In genomic region chr3:129973853-129974252, GRCh38 we compare ENCODE assay signal across 1 cellular context.
TF ChIP-seq lines count a peak whose summit lies in the region.

No MANE protein-coding gene starts in this region.

TF ChIP-seq in H1, 55 proteins besides CTCF, POLR2A, EP300 and RAD21:
- TF ChIP-seq, protein P1, sequence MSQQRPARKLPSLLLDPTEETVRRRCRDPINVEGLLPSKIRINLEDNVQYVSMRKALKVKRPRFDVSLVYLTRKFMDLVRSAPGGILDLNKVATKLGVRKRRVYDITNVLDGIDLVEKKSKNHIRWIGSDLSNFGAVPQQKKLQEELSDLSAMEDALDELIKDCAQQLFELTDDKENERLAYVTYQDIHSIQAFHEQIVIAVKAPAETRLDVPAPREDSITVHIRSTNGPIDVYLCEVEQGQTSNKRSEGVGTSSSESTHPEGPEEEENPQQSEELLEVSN (IDR thresholded peaks at IDR 0.05): no peak
- TF ChIP-seq SUZ12 (IDR thresholded peaks at IDR 0.05; ENCODE audit: low read length) (no peak; the same call in 1 of the 2 replicates), SAP30 (IDR thresholded peaks at IDR 0.05; ENCODE audit: insufficient read depth, insufficient replicate concordance, low read length) (no peak), JUN (IDR thresholded peaks at IDR 0.05; ENCODE audit: low read depth, low read length) (no peak), FOSL1 (IDR thresholded peaks at IDR 0.05; ENCODE audit: insufficient read depth, low read depth, low read length) (no peak), CHD2 (IDR thresholded peaks at IDR 0.05; ENCODE audit: low read length) (no peak), HDAC2 (IDR thresholded peaks at IDR 0.05; ENCODE audit: borderline replicate concordance in 1 of 2, low read depth in 2 of 2, low read length in 2 of 2) (no peak)
TF ChIP-seq in H1: peak in this region for 0.
